ENCODE assay signal across 36 cellular contexts in the genomic region with DNA sequence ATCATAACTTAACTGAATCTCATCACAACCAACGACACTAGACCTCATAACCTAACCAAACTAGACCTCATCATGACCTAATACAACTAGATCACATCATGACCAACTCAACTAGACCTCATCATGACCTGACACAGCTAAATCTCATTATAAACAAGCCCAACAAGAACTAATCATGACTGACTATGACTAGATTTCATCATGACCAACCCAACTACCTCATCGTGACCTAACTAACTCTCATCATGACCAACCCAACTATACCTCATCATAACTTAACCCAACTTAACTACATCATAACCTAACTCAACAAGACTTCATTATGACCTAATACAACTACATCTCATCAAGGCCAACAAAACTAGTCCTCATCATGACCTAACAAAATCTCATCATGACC.
"Had no signal": no experiment of that assay in that cellular context is flagged by ENCODE, and none has a peak within 500 bp of the region (broad histone marks: within the 10 kb centered on the region; RNA-seq: fewer than 3 reads in every experiment).

No MANE protein-coding gene starts in this region.

- H3K4me3 ChIP-seq: ascending aorta, cardiac muscle cell had no signal

- H3K4me1 ChIP-seq: ascending aorta had no signal

- H3K4me3 Mint-ChIP-seq: activated B cell treated with CpG ODN at 0.5 μM for 24 hours; activated CD4-positive, alpha-beta memory T cell treated with anti-CD3 and anti-CD28 coated beads for 36 hours; activated CD4-positive, alpha-beta T cell treated with anti-CD3 and anti-CD28 coated beads, Interleukin-2, amount 10 ng/mL, durations not matched to agents 24 days and 14 days; activated CD8-positive, alpha-beta T cell treated with anti-CD3 and anti-CD28 coated beads for 36 hours; activated naive CD4-positive, alpha-beta T cell treated with anti-CD3 and anti-CD28 coated beads, Interleukin-2, amount 10 ng/mL, durations not matched to agents 7 days and 5 days; activated naive CD4-positive, alpha-beta T cell treated with anti-CD3 and anti-CD28 coated beads, Interleukin-2, amount 50 U/mL, for 24 hours; activated naive CD8-positive, alpha-beta T cell; activated naive CD8-positive, alpha-beta T cell treated with anti-CD3 and anti-CD28 coated beads, Interleukin-2, amount 10 ng/mL, durations not matched to agents 7 days and 5 days; activated naive CD8-positive, alpha-beta T cell treated with anti-CD3 and anti-CD28 coated beads, Interleukin-2, amount 50 U/mL, for 24 hours; activated T-cell treated with anti-CD3 and anti-CD28 coated beads, Interleukin-2, amount 50 U/mL, for 4 hours; activated T-cell treated with anti-CD3 and anti-CD28 coated beads, Interleukin-2, amount 50 U/mL, for 72 hours; activated T-helper 1 cell treated with anti-CD3 and anti-CD28 coated beads, Interleukin-12 subunit alpha, Interleukin-12 subunit beta, Interleukin-2, Interleukin-4 antibody, amounts not matched to agents 30 ng/mL and 10 ng/mL and 1 ng/mL, durations not matched to agents 14 hours and 24 hours and 36 hours; brain; T-helper 1 cell treated with Interleukin-12 subunit alpha and Interleukin-12 subunit beta and Interleukin-4 antibody, amounts not matched to agents 30 μg/mL and 1 μg/mL, for 36 hours; T-helper 2 cell treated with Interferon-gamma antibody and Interleukin-4, amounts not matched to agents 5 μg/mL and 100 μg/mL, for 36 hours had no signal

- H3K27me3 Mint-ChIP-seq: activated B cell treated with CpG ODN at 0.5 μM for 24 hours; activated CD4-positive, alpha-beta memory T cell treated with anti-CD3 and anti-CD28 coated beads for 36 hours; activated CD4-positive, alpha-beta T cell treated with anti-CD3 and anti-CD28 coated beads, Interleukin-2, amount 10 ng/mL, durations not matched to agents 24 days and 14 days; activated CD8-positive, alpha-beta T cell treated with anti-CD3 and anti-CD28 coated beads for 36 hours; activated naive CD4-positive, alpha-beta T cell treated with anti-CD3 and anti-CD28 coated beads, Interleukin-2, amount 10 ng/mL, durations not matched to agents 7 days and 5 days; activated naive CD4-positive, alpha-beta T cell treated with anti-CD3 and anti-CD28 coated beads, Interleukin-2, amount 50 U/mL, for 24 hours; activated naive CD8-positive, alpha-beta T cell; activated naive CD8-positive, alpha-beta T cell treated with anti-CD3 and anti-CD28 coated beads, Interleukin-2, amount 10 ng/mL, durations not matched to agents 7 days and 5 days; activated naive CD8-positive, alpha-beta T cell treated with anti-CD3 and anti-CD28 coated beads, Interleukin-2, amount 50 U/mL, for 24 hours; brain had no signal

- H3K9me3 ChIP-seq: ascending aorta had no signal

- H3K4me1 Mint-ChIP-seq: activated B cell treated with CpG ODN at 0.5 μM for 24 hours; activated CD4-positive, alpha-beta T cell treated with anti-CD3 and anti-CD28 coated beads, Interleukin-2, amount 10 ng/mL, durations not matched to agents 24 days and 14 days; activated naive CD4-positive, alpha-beta T cell treated with anti-CD3 and anti-CD28 coated beads, Interleukin-2, amount 10 ng/mL, durations not matched to agents 7 days and 5 days; activated naive CD4-positive, alpha-beta T cell treated with anti-CD3 and anti-CD28 coated beads, Interleukin-2, amount 50 U/mL, for 24 hours; activated naive CD8-positive, alpha-beta T cell treated with anti-CD3 and anti-CD28 coated beads, Interleukin-2, amount 10 ng/mL, durations not matched to agents 7 days and 5 days; activated naive CD8-positive, alpha-beta T cell treated with anti-CD3 and anti-CD28 coated beads, Interleukin-2, amount 50 U/mL, for 24 hours; brain had no signal

- H3K27ac Mint-ChIP-seq: activated B cell treated with CpG ODN at 0.5 μM for 24 hours; activated CD4-positive, alpha-beta memory T cell treated with anti-CD3 and anti-CD28 coated beads for 36 hours; activated CD4-positive, alpha-beta T cell treated with anti-CD3 and anti-CD28 coated beads, Interleukin-2, amount 10 ng/mL, durations not matched to agents 24 days and 14 days; activated CD8-positive, alpha-beta T cell treated with anti-CD3 and anti-CD28 coated beads for 36 hours; activated naive CD4-positive, alpha-beta T cell treated with anti-CD3 and anti-CD28 coated beads, Interleukin-2, amount 10 ng/mL, durations not matched to agents 7 days and 5 days; activated naive CD4-positive, alpha-beta T cell treated with anti-CD3 and anti-CD28 coated beads, Interleukin-2, amount 50 U/mL, for 24 hours; activated naive CD8-positive, alpha-beta T cell; activated naive CD8-positive, alpha-beta T cell treated with anti-CD3 and anti-CD28 coated beads, Interleukin-2, amount 10 ng/mL, durations not matched to agents 7 days and 5 days; activated naive CD8-positive, alpha-beta T cell treated with anti-CD3 and anti-CD28 coated beads, Interleukin-2, amount 50 U/mL, for 24 hours; activated T-cell treated with anti-CD3 and anti-CD28 coated beads, Interleukin-2, amount 50 U/mL, for 72 hours; activated T-helper 1 cell treated with anti-CD3 and anti-CD28 coated beads, Interleukin-12 subunit alpha, Interleukin-12 subunit beta, Interleukin-2, Interleukin-4 antibody, amounts not matched to agents 30 ng/mL and 10 ng/mL and 1 ng/mL, durations not matched to agents 14 hours and 24 hours and 36 hours; activated T-helper 2 cell treated with anti-CD3 and anti-CD28 coated beads, Interferon-gamma antibody, Interleukin-2, Interleukin-4, amounts not matched to agents 10 μg/mL and 5 μg/mL and 100 μg/mL, durations not matched to agents 14 hours and 24 hours and 36 hours; brain; T-helper 1 cell treated with Interleukin-12 subunit alpha and Interleukin-12 subunit beta and Interleukin-4 antibody, amounts not matched to agents 30 μg/mL and 1 μg/mL, for 36 hours; T-helper 2 cell treated with Interferon-gamma antibody and Interleukin-4, amounts not matched to agents 5 μg/mL and 100 μg/mL, for 36 hours had no signal

- ATAC-seq: activated CD8-positive, alpha-beta T cell treated with anti-CD3 and anti-CD28 coated beads for 36 hours; activated naive CD8-positive, alpha-beta T cell treated with anti-CD3 and anti-CD28 coated beads, Interleukin-2, amount 50 U/mL, for 24 hours; activated T-cell treated with anti-CD3 and anti-CD28 coated beads, Interleukin-2, amount 50 U/mL, for 4 hours; activated T-cell treated with anti-CD3 and anti-CD28 coated beads, Interleukin-2, amount 50 U/mL, for 72 hours had no signal

- DNase-seq: activated B cell treated with CpG ODN at 0.5 μM for 24 hours; activated CD4-positive, alpha-beta memory T cell treated with anti-CD3 and anti-CD28 coated beads for 36 hours; activated CD4-positive, alpha-beta T cell treated with anti-CD3 and anti-CD28 coated beads for 4 hours; activated CD4-positive, alpha-beta T cell treated with anti-CD3 and anti-CD28 coated beads, Interleukin-2, amount 10 ng/mL, durations not matched to agents 24 days and 14 days; activated CD4-positive, alpha-beta T cell treated with anti-CD3 and anti-CD28 coated beads, Interleukin-2, amount 50 U/mL, for 1 hour; activated CD4-positive, alpha-beta T cell treated with anti-CD3 and anti-CD28 coated beads, Interleukin-2, amount 50 U/mL, for 4 hours; activated CD4-positive, CD25-positive, alpha-beta regulatory T cell treated with anti-CD3 and anti-CD28 coated beads, Interleukin-2, amount 50 U/mL, for 72 hours; activated CD8-positive, alpha-beta memory T cell treated with anti-CD3 and anti-CD28 coated beads, Interleukin-2, amount 50 U/mL, for 4 hours; activated CD8-positive, alpha-beta T cell treated with anti-CD3 and anti-CD28 coated beads for 36 hours; activated effector memory CD4-positive, alpha-beta T cell treated with Interleukin-2 at 50 U/mL for 16 hours; activated gamma-delta T cell; activated naive CD4-positive, alpha-beta T cell treated with anti-CD3 and anti-CD28 coated beads, Interleukin-2, amount 10 ng/mL, durations not matched to agents 7 days and 5 days; activated naive CD4-positive, alpha-beta T cell treated with Interleukin-2 at 50 U/mL for 16 hours; activated naive CD8-positive, alpha-beta T cell treated with anti-CD3 and anti-CD28 coated beads, Interleukin-2, amount 10 ng/mL, durations not matched to agents 7 days and 5 days; activated naive CD8-positive, alpha-beta T cell treated with anti-CD3 and anti-CD28 coated beads, Interleukin-2, amount 50 U/mL, for 24 hours; activated T-cell treated with anti-CD3 and anti-CD28 coated beads for 4 hours; activated T-cell treated with anti-CD3 and anti-CD28 coated beads, Interleukin-2, amount 50 U/mL, for 1 hour; activated T-cell treated with anti-CD3 and anti-CD28 coated beads, Interleukin-2, amount 50 U/mL, for 4 hours; activated T-cell treated with anti-CD3 and anti-CD28 coated beads, Interleukin-2, amount 50 U/mL, for 72 hours; amygdala; anterior cingulate cortex; central memory CD4-positive, alpha-beta T cell; T-helper 2 cell; T-helper 9 cell had no signal

- H3K27me3 ChIP-seq: ascending aorta, cardiac muscle cell had no signal

- H3K9me3 Mint-ChIP-seq: activated B cell treated with CpG ODN at 0.5 μM for 24 hours; activated CD4-positive, alpha-beta T cell treated with anti-CD3 and anti-CD28 coated beads, Interleukin-2, amount 10 ng/mL, durations not matched to agents 24 days and 14 days; activated CD8-positive, alpha-beta T cell treated with anti-CD3 and anti-CD28 coated beads for 36 hours; activated naive CD4-positive, alpha-beta T cell treated with anti-CD3 and anti-CD28 coated beads, Interleukin-2, amount 10 ng/mL, durations not matched to agents 7 days and 5 days; activated naive CD4-positive, alpha-beta T cell treated with anti-CD3 and anti-CD28 coated beads, Interleukin-2, amount 50 U/mL, for 24 hours; activated naive CD8-positive, alpha-beta T cell treated with anti-CD3 and anti-CD28 coated beads, Interleukin-2, amount 10 ng/mL, durations not matched to agents 7 days and 5 days; activated naive CD8-positive, alpha-beta T cell treated with anti-CD3 and anti-CD28 coated beads, Interleukin-2, amount 50 U/mL, for 24 hours; activated T-cell treated with anti-CD3 and anti-CD28 coated beads, Interleukin-2, amount 50 U/mL, for 4 hours; activated T-cell treated with anti-CD3 and anti-CD28 coated beads, Interleukin-2, amount 50 U/mL, for 72 hours; activated T-helper 1 cell treated with anti-CD3 and anti-CD28 coated beads, Interleukin-12 subunit alpha, Interleukin-12 subunit beta, Interleukin-2, Interleukin-4 antibody, amounts not matched to agents 30 ng/mL and 10 ng/mL and 1 ng/mL, durations not matched to agents 14 hours and 24 hours and 36 hours; activated T-helper 2 cell treated with anti-CD3 and anti-CD28 coated beads, Interferon-gamma antibody, Interleukin-2, Interleukin-4, amounts not matched to agents 10 μg/mL and 5 μg/mL and 100 μg/mL, durations not matched to agents 14 hours and 24 hours and 36 hours; brain; T-helper 1 cell treated with Interleukin-12 subunit alpha and Interleukin-12 subunit beta and Interleukin-4 antibody, amounts not matched to agents 30 μg/mL and 1 μg/mL, for 36 hours; T-helper 2 cell treated with Interferon-gamma antibody and Interleukin-4, amounts not matched to agents 5 μg/mL and 100 μg/mL, for 36 hours had no signal

- H3K27ac ChIP-seq: ascending aorta, cardiac muscle cell, VCaP had no signal

- H3K36me3 ChIP-seq: ascending aorta, cardiac muscle cell had no signal

- FAIRE-seq: bronchial epithelial cell, TTC549 had no signal
